In genomic region chr1:16387201-16388185, GRCh38 we compare ENCODE assay signal across 8 cellular contexts. TPM values are rescaled to one million over a fixed set of nuclear protein-coding genes. Genes with fewer than 3 reads are reported as not detected.
DNase-seq lines count a peak whose midpoint lies in the region; ATAC-seq, FAIRE-seq and TF ChIP-seq lines count a peak whose summit lies in the region.

No MANE protein-coding gene starts in this region.

- H3K27ac ChIP-seq in SK-N-SH (ENCODE audit: low read depth in 2 of 2, low read length in 1 of 2) = peak overlapping the region; percentile 51 to 76; a peak in 2 of 4 replicates
- peak overlapping the region; percentile 34 to 57 for H3K27ac ChIP-seq in small intestine (ENCODE audit: low read depth in 1 of 2, low read length in 1 of 2)

- no peak overlapping the region for H2AFZ ChIP-seq in SK-N-SH (ENCODE audit: low read depth)

- no peaks in the 10 kb centered on the region for H3K9me3 ChIP-seq in SK-N-SH
- no peaks in the 10 kb centered on the region for H3K9me3 ChIP-seq in small intestine (ENCODE audit: control insufficient read depth, low read depth)

- no peak overlapping the region for H3K9ac ChIP-seq in SK-N-SH

- no peak for FAIRE-seq in small intestine (lab: Jason Lieb, UNC)

- DNase-seq in SK-N-SH (no peak), Right ventricle myocardium superior (peak; percentile 42), small intestine (peak; percentile 47), mucosa of gallbladder (ENCODE audit: low spot score) (no peak), NCI-H526 treated with DMSO at 0.1 percent for 48 hours (lab: John Stamatoyannopoulos, UW) (no peak)
- no peak for DNase-seq in activated effector memory CD4-positive, alpha-beta T cell treated with anti-CD3 and anti-CD28 coated beads, Interleukin-2, amount 50 U/mL, for 16 hours

- peak overlapping the region; percentile 26 for H3K4me2 ChIP-seq in SK-N-SH

- H4K20me1 ChIP-seq in SK-N-SH (ENCODE audit: insufficient read depth) = peaks cover 92% of the 10 kb centered on the region

- H3K27me3 ChIP-seq in SK-N-SH (ENCODE audit: insufficient read depth) = no peaks in the 10 kb centered on the region
- H3K27me3 ChIP-seq in small intestine (ENCODE audit: control insufficient read depth in 2 of 2, insufficient read depth in 2 of 2, low read length in 2 of 2) = no peaks in the 10 kb centered on the region

- H3K79me2 ChIP-seq in SK-N-SH (ENCODE audit: insufficient read depth) = peaks cover 98% of the 10 kb centered on the region

- no peak for TF ChIP-seq CTCF in SK-N-SH (IDR thresholded peaks at IDR 0.05)

- POLR2A ChIA-PET in SK-N-SH (lab: Yijun Ruan, JAX) = no interaction called here

- H3K36me3 ChIP-seq in SK-N-SH (replicated peaks in 1 of 2; ENCODE audit: control insufficient read depth in 1 of 2, insufficient read depth in 2 of 2, low read length in 1 of 2) = peaks cover 0 to 7% of the 10 kb centered on the region in 2 experiments
- H3K36me3 ChIP-seq in small intestine (ENCODE audit: control insufficient read depth in 2 of 2, insufficient read depth in 2 of 2, low read length in 2 of 2) = no peaks in the 10 kb centered on the region

- peaks cover 35% of the 10 kb centered on the region for H3F3A ChIP-seq in SK-N-SH (replicated peaks; ENCODE audit: insufficient read depth)

- peak; percentile 42 for ATAC-seq in GM19035 (IDR thresholded peaks at IDR 0.05; ENCODE audit: unreplicated experiment)
- peak; percentile 32 for ATAC-seq in Right ventricle myocardium superior (ENCODE audit: poor library complexity)
- ATAC-seq in esophagus mucosa = no peak

- no peak for TF ChIP-seq EP300 in SK-N-SH (IDR thresholded peaks at IDR 0.05; ENCODE audit: borderline replicate concordance in 1 of 2, low read depth in 1 of 2, low read length in 1 of 2)

- peaks cover 17 to 32% of the 10 kb centered on the region in 2 experiments; a peak in 3 of 4 replicates for H3K4me1 ChIP-seq in SK-N-SH (ENCODE audit: control insufficient read depth in 1 of 2, insufficient read depth in 2 of 2, low read depth in 1 of 2, low read length in 1 of 2)
- H3K4me1 ChIP-seq in small intestine (ENCODE audit: control insufficient read depth in 2 of 2, insufficient read depth in 1 of 2, low read depth in 1 of 2, low read length in 1 of 2) = peaks cover 13 to 33% of the 10 kb centered on the region in 2 donors

- TF ChIP-seq RAD21 in SK-N-SH (IDR thresholded peaks at IDR 0.05; ENCODE audit: low read length) = no peak

- 95% methylated on average over 14 of the region's 14 CpGs for WGBS in SK-N-SH (ENCODE audit: low lambda C conversion rate)
- WGBS in small intestine, 3 donors = 35 to 43% (median 38%) methylated on average over 14 of the region's 14 CpGs

- CTCF ChIA-PET in SK-N-SH (lab: Yijun Ruan, JAX) = interaction anchor here (0.8 to 1.7 kb wide), 3 partner anchors 11 to 53 kb away, joined by 3 to 6 read pairs (median 3); partner anchors contain the start of gene NECAP2

- no peak overlapping the region for H3K4me3 ChIP-seq in SK-N-SH (ENCODE audit: low read depth in 2 of 2, low read length in 1 of 2)
- H3K4me3 ChIP-seq in small intestine (ENCODE audit: low read depth in 1 of 2, low read length in 2 of 2) = peak overlapping the region in 1 of 2 donors; percentile 9

- intact Hi-C loops in Right ventricle myocardium superior (cut with DNase I) = no loop called here

- no peaks in the 10 kb centered on the region for H3K9me2 ChIP-seq in SK-N-SH

TF ChIP-seq in SK-N-SH, 30 proteins besides CTCF, POLR2A, EP300 and RAD21 (continues in another document):
- TF ChIP-seq REST (IDR thresholded peaks at IDR 0.05; ENCODE audit: low read depth, low read length) (no peak), JUND (IDR thresholded peaks at IDR 0.05) (no peak), USF2 (IDR thresholded peaks at IDR 0.05; ENCODE audit: borderline replicate concordance, low read depth, low read length) (no peak), USF1 (IDR thresholded peaks at IDR 0.05; ENCODE audit: borderline replicate concordance, low read depth) (no peak), POLR2AphosphoS5 (IDR thresholded peaks at IDR 0.05; ENCODE audit: low read depth, low read length) (no peak), IRF3 (IDR thresholded peaks at IDR 0.05; ENCODE audit: low read depth, low read length) (no peak), ELF1 (IDR thresholded peaks at IDR 0.05) (no peak), RFX5 (IDR thresholded peaks at IDR 0.05; ENCODE audit: low read length) (no peak), GATA2 (CRISPR knock-in tag; IDR thresholded peaks at IDR 0.05) (no peak)

RNA-seq across cellular contexts. Expression of gene SZRD1, which starts 20.5 kb away (rescaled TPM):
- polyA plus RNA-seq in SK-N-SH (2012; rRNA removed) = 100 and 119 TPM in 2 replicates
- 79.5 and 109 TPM in 2 replicates for polyA plus RNA-seq in SK-N-SH (2012; cell fraction: cytosol; rRNA removed)
- 51.0 and 70.5 TPM in 2 replicates for polyA plus RNA-seq in SK-N-SH (2012; cell fraction: nucleus; rRNA removed)
- total RNA-seq in Right ventricle myocardium superior = 91.1 TPM
- polyA plus RNA-seq in small intestine = 10 to 100 TPM; 72.2 to 98.8 (median 74.0) TPM
- total RNA-seq in mucosa of gallbladder = 134 TPM
- total RNA-seq in esophagus mucosa = 89.9 TPM

RNA-seq across cellular contexts. Expression of gene FBXO42, which starts 35.2 kb away (rescaled TPM):
- 8.6 and 10.3 TPM in 2 replicates for polyA plus RNA-seq in SK-N-SH (2012; rRNA removed)
- 6.0 and 7.3 TPM in 2 replicates for polyA plus RNA-seq in SK-N-SH (2012; cell fraction: cytosol; rRNA removed)
- 25.0 and 26.3 TPM in 2 replicates for polyA plus RNA-seq in SK-N-SH (2012; cell fraction: nucleus; rRNA removed)
- total RNA-seq in Right ventricle myocardium superior = 17.1 TPM
- polyA plus RNA-seq in small intestine = 10 to 100 TPM in 2 of 3 donors, 1 to 10 TPM in 1; 10.0 to 12.7 (median 11.7) TPM
- 20.8 TPM for total RNA-seq in mucosa of gallbladder
- total RNA-seq in esophagus mucosa = 11.9 TPM

RNA-seq across cellular contexts. Expression of gene SPATA21, which starts 49.7 kb away (rescaled TPM):
- polyA plus RNA-seq in SK-N-SH (2012; rRNA removed) (0.10 TPM in 1 of 2 replicates, not detected in the other), small intestine (under 1 TPM; 0.18 to 0.27 (median 0.22) TPM)
- 0.08 TPM in 2 replicates for polyA plus RNA-seq in SK-N-SH (2012; cell fraction: cytosol; rRNA removed)
- 0.05 and 0.18 TPM in 2 replicates for polyA plus RNA-seq in SK-N-SH (2012; cell fraction: nucleus; rRNA removed)
- total RNA-seq in Right ventricle myocardium superior (not detected), mucosa of gallbladder (not detected), esophagus mucosa (not detected)

RNA-seq across cellular contexts. Expression of gene NECAP2, which starts 53.0 kb away (rescaled TPM):
- polyA plus RNA-seq in SK-N-SH (2012; rRNA removed) (100.0 and 116 TPM in 2 replicates), small intestine (10 to 100 TPM; 36.0 to 41.9 (median 41.0) TPM)
- 87.0 and 99.7 TPM in 2 replicates for polyA plus RNA-seq in SK-N-SH (2012; cell fraction: cytosol; rRNA removed)
- 84.0 and 90.1 TPM in 2 replicates for polyA plus RNA-seq in SK-N-SH (2012; cell fraction: nucleus; rRNA removed)
- total RNA-seq in Right ventricle myocardium superior (14.6 TPM), mucosa of gallbladder (46.4 TPM), esophagus mucosa (38.1 TPM)

Comparison
In these comparisons a context has a peak if more than half of its experiments do, and no peak if none do; other contexts are left out.
1. DNase-seq: peak in Right ventricle myocardium superior (single experiment) and small intestine (single experiment); none in SK-N-SH (single experiment), mucosa of gallbladder (single experiment), activated effector memory CD4-positive, alpha-beta T cell treated with anti-CD3 and anti-CD28 coated beads, Interleukin-2, amount 50 U/mL, for 16 hours (single experiment) and NCI-H526 treated with DMSO at 0.1 percent for 48 hours (single experiment).